Comparison of ENCODE assay signal across 8 cellular contexts in genomic region chr10:100829103-100829870, GRCh38.
DNase-seq lines count a peak whose midpoint lies in the region; ATAC-seq and TF ChIP-seq lines count a peak whose summit lies in the region.
"Had no signal": no experiment of that assay in that cellular context is flagged by ENCODE, and none has a peak within 500 bp of the region (broad histone marks: within the 10 kb centered on the region; RNA-seq: fewer than 3 reads in every experiment).

No MANE protein-coding gene starts in this region.

- POLR2A ChIA-PET in activated CD8-positive, alpha-beta T cell treated with anti-CD3 and anti-CD28 coated beads, Interleukin-2, amount 10 ng/mL, durations not matched to agents 7 days and 5 days (lab: Charles Lee) = no interaction called here

- no peak overlapping the region for H3K27ac Mint-ChIP-seq in GM23338
- H3K27ac Mint-ChIP-seq in activated CD8-positive, alpha-beta T cell treated with anti-CD3 and anti-CD28 coated beads, Interleukin-2, amount 10 ng/mL, durations not matched to agents 7 days and 5 days = no peak overlapping the region
- no peak overlapping the region for H3K27ac Mint-ChIP-seq in stimulated activated naive CD8-positive, alpha-beta T cell treated with anti-CD3 and anti-CD28 coated beads, Interleukin-15, Interleukin-2, amounts not matched to agents 100 ng/mL and 50 ng/mL, for 24 hours

- no peaks in the 10 kb centered on the region for H3K36me3 ChIP-seq in GM23338 (ENCODE audit: insufficient read depth)

- peaks cover 39% of the 10 kb centered on the region for H3K4me1 Mint-ChIP-seq in GM23338
- peaks cover 39% of the 10 kb centered on the region for H3K4me1 Mint-ChIP-seq in activated CD8-positive, alpha-beta T cell treated with anti-CD3 and anti-CD28 coated beads, Interleukin-2, amount 10 ng/mL, durations not matched to agents 7 days and 5 days (ENCODE audit: low read depth)
- H3K4me1 Mint-ChIP-seq in stimulated activated naive CD8-positive, alpha-beta T cell treated with anti-CD3 and anti-CD28 coated beads, Interleukin-15, Interleukin-2, amounts not matched to agents 100 ng/mL and 50 ng/mL, for 24 hours (ENCODE audit: low read depth) = peaks cover 26% of the 10 kb centered on the region

- H3K4me3 ChIP-seq in GM23338 = peak overlapping the region; percentile 52
- H3K4me3 ChIP-seq in iPS-18c (ENCODE audit: insufficient read depth, low read depth, low read length) = 0 out of 2 replicates have a peak overlapping the region, but pooled peaks have one; percentile 6

- peaks cover 5% of the 10 kb centered on the region for H4K20me1 ChIP-seq in GM23338 (replicated peaks; ENCODE audit: insufficient read depth)

- peak; percentile 2; the same call in 2 of the 3 replicates for ATAC-seq in GM23338
- no peak for ATAC-seq in activated CD8-positive, alpha-beta T cell treated with anti-CD3 and anti-CD28 coated beads, Interleukin-2, amount 10 ng/mL, durations not matched to agents 7 days and 5 days
- no peak for ATAC-seq in activated CD4-positive, CD25-positive, alpha-beta regulatory T cell treated with anti-CD3 and anti-CD28 coated beads, Interleukin-2, amount 50 U/mL, for 24 hours

- peaks cover 100% of the 10 kb centered on the region for H3K27me3 ChIP-seq in GM23338 (ENCODE audit: insufficient read depth)

- 0 out of 2 replicates have a peak overlapping the region, but pooled peaks have one; percentile 38 for H2AFZ ChIP-seq in GM23338

- H3K79me2 ChIP-seq in GM23338 (replicated peaks; ENCODE audit: insufficient read depth) = no peaks in the 10 kb centered on the region

- H3K36me3 Mint-ChIP-seq in GM23338 (ENCODE audit: low read depth) = no peaks in the 10 kb centered on the region; the same call in 2 of the 3 replicates
- H3K36me3 Mint-ChIP-seq in activated CD8-positive, alpha-beta T cell treated with anti-CD3 and anti-CD28 coated beads, Interleukin-2, amount 10 ng/mL, durations not matched to agents 7 days and 5 days (ENCODE audit: low read depth) = no peaks in the 10 kb centered on the region
- no peaks in the 10 kb centered on the region for H3K36me3 Mint-ChIP-seq in stimulated activated naive CD8-positive, alpha-beta T cell treated with anti-CD3 and anti-CD28 coated beads, Interleukin-15, Interleukin-2, amounts not matched to agents 100 ng/mL and 50 ng/mL, for 24 hours (ENCODE audit: low read depth)

- H3K4me2 ChIP-seq in GM23338 = peak overlapping the region; percentile 77

- H3F3A ChIP-seq in GM23338 (replicated peaks; ENCODE audit: low read depth) = no peaks in the 10 kb centered on the region

- peaks cover 91% of the 10 kb centered on the region for H3K27me3 Mint-ChIP-seq in GM23338 (ENCODE audit: insufficient read depth, low read depth, poor library complexity)
- H3K27me3 Mint-ChIP-seq in activated CD8-positive, alpha-beta T cell treated with anti-CD3 and anti-CD28 coated beads, Interleukin-2, amount 10 ng/mL, durations not matched to agents 7 days and 5 days (ENCODE audit: low read depth) = peaks cover 80% of the 10 kb centered on the region
- peaks cover 33% of the 10 kb centered on the region for H3K27me3 Mint-ChIP-seq in stimulated activated naive CD8-positive, alpha-beta T cell treated with anti-CD3 and anti-CD28 coated beads, Interleukin-15, Interleukin-2, amounts not matched to agents 100 ng/mL and 50 ng/mL, for 24 hours

- H3K9me2 ChIP-seq in GM23338 (ENCODE audit: insufficient read depth) = no peaks in the 10 kb centered on the region

- H3K27ac ChIP-seq in GM23338 (ENCODE audit: low read depth) = no peak overlapping the region

- peak overlapping the region; percentile 63 for H3K4me3 Mint-ChIP-seq in GM23338
- peak overlapping the region; percentile 66 for H3K4me3 Mint-ChIP-seq in activated CD8-positive, alpha-beta T cell treated with anti-CD3 and anti-CD28 coated beads, Interleukin-2, amount 10 ng/mL, durations not matched to agents 7 days and 5 days
- H3K4me3 Mint-ChIP-seq in stimulated activated naive CD8-positive, alpha-beta T cell treated with anti-CD3 and anti-CD28 coated beads, Interleukin-15, Interleukin-2, amounts not matched to agents 100 ng/mL and 50 ng/mL, for 24 hours = peak overlapping the region; percentile 68

- CTCF ChIA-PET in activated CD8-positive, alpha-beta T cell treated with anti-CD3 and anti-CD28 coated beads, Interleukin-2, amount 10 ng/mL, durations not matched to agents 7 days and 5 days (lab: Charles Lee) = interaction anchor here (0.7 kb wide), 1 partner anchor 43 kb away, joined by 3 read pairs; no protein-coding TSS in a partner anchor

- DNase-seq in GM23338 (ENCODE audit: low spot score) (peak; percentile 67), pons (ENCODE audit: low spot score) (no peak), NCI-H446 treated with DMSO at 0.1 percent for 48 hours (lab: John Stamatoyannopoulos, UW) (no peak)
- DNase-seq in activated CD8-positive, alpha-beta T cell treated with anti-CD3 and anti-CD28 coated beads, Interleukin-2, amount 10 ng/mL, durations not matched to agents 7 days and 5 days = no peak
- DNase-seq: NCI-H748 treated with DMSO at 0.1 percent for 48 hours had no signal

- H3K4me1 ChIP-seq in GM23338 (ENCODE audit: insufficient read depth) = peaks cover 26% of the 10 kb centered on the region

- peaks cover 2% of the 10 kb centered on the region; the same call in 2 of the 3 replicates for H3K9me3 Mint-ChIP-seq in GM23338
- no peaks in the 10 kb centered on the region for H3K9me3 Mint-ChIP-seq in activated CD8-positive, alpha-beta T cell treated with anti-CD3 and anti-CD28 coated beads, Interleukin-2, amount 10 ng/mL, durations not matched to agents 7 days and 5 days (ENCODE audit: insufficient read depth)
- H3K9me3 Mint-ChIP-seq in stimulated activated naive CD8-positive, alpha-beta T cell treated with anti-CD3 and anti-CD28 coated beads, Interleukin-15, Interleukin-2, amounts not matched to agents 100 ng/mL and 50 ng/mL, for 24 hours = no peaks in the 10 kb centered on the region

- TF ChIP-seq CTCF in GM23338 (conservative IDR thresholded peaks at IDR 0.05; ENCODE audit: low read depth in 2 of 2) = no peak

- peaks cover 2% of the 10 kb centered on the region for H3K9me3 ChIP-seq in iPS-18c (ENCODE audit: control insufficient read depth, insufficient read depth, low read length)

TF ChIP-seq in GM23338, 12 proteins besides CTCF, POLR2A, EP300 and RAD21:
- TF ChIP-seq, protein P1, sequence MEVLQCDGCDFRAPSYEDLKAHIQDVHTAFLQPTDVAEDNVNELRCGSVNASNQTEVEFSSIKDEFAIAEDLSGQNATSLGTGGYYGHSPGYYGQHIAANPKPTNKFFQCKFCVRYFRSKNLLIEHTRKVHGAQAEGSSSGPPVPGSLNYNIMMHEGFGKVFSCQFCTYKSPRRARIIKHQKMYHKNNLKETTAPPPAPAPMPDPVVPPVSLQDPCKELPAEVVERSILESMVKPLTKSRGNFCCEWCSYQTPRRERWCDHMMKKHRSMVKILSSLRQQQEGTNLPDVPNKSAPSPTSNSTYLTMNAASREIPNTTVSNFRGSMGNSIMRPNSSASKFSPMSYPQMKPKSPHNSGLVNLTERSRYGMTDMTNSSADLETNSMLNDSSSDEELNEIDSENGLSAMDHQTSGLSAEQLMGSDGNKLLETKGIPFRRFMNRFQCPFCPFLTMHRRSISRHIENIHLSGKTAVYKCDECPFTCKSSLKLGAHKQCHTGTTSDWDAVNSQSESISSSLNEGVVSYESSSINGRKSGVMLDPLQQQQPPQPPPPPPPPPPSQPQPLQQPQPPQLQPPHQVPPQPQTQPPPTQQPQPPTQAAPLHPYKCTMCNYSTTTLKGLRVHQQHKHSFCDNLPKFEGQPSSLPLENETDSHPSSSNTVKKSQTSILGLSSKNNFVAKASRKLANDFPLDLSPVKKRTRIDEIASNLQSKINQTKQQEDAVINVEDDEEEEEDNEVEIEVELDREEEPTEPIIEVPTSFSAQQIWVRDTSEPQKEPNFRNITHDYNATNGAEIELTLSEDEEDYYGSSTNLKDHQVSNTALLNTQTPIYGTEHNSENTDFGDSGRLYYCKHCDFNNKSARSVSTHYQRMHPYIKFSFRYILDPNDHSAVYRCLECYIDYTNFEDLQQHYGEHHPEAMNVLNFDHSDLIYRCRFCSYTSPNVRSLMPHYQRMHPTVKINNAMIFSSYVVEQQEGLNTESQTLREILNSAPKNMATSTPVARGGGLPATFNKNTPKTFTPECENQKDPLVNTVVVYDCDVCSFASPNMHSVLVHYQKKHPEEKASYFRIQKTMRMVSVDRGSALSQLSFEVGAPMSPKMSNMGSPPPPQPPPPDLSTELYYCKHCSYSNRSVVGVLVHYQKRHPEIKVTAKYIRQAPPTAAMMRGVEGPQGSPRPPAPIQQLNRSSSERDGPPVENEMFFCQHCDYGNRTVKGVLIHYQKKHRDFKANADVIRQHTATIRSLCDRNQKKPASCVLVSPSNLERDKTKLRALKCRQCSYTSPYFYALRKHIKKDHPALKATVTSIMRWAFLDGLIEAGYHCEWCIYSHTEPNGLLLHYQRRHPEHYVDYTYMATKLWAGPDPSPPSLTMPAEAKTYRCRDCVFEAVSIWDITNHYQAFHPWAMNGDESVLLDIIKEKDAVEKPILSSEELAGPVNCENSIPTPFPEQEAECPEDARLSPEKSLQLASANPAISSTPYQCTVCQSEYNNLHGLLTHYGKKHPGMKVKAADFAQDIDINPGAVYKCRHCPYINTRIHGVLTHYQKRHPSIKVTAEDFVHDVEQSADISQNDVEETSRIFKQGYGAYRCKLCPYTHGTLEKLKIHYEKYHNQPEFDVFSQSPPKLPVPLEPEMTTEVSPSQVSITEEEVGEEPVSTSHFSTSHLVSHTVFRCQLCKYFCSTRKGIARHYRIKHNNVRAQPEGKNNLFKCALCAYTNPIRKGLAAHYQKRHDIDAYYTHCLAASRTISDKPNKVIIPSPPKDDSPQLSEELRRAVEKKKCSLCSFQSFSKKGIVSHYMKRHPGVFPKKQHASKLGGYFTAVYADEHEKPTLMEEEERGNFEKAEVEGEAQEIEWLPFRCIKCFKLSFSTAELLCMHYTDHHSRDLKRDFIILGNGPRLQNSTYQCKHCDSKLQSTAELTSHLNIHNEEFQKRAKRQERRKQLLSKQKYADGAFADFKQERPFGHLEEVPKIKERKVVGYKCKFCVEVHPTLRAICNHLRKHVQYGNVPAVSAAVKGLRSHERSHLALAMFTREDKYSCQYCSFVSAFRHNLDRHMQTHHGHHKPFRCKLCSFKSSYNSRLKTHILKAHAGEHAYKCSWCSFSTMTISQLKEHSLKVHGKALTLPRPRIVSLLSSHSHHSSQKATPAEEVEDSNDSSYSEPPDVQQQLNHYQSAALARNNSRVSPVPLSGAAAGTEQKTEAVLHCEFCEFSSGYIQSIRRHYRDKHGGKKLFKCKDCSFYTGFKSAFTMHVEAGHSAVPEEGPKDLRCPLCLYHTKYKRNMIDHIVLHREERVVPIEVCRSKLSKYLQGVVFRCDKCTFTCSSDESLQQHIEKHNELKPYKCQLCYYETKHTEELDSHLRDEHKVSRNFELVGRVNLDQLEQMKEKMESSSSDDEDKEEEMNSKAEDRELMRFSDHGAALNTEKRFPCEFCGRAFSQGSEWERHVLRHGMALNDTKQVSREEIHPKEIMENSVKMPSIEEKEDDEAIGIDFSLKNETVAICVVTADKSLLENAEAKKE (CRISPR knock-in tag; IDR thresholded peaks at IDR 0.05) = no peak
- peak; percentile 98 for TF ChIP-seq EZH2 (IDR thresholded peaks at IDR 0.05; ENCODE audit: low read depth, unreplicated experiment)
- peak; percentile 86 for TF ChIP-seq EZH2phosphoT487 (IDR thresholded peaks at IDR 0.05; ENCODE audit: unreplicated experiment)
